In genomic region chr1:7674972-7675371, GRCh38 we compare ENCODE assay signal across 10 cellular contexts.
"Had no signal": no experiment of that assay in that cellular context is flagged by ENCODE, and none has a peak within 500 bp of the region (broad histone marks: within the 10 kb centered on the region; RNA-seq: fewer than 3 reads in every experiment).

No MANE protein-coding gene starts in this region.

- ATAC-seq: HCT116 had no signal

- H3K4me3 ChIP-seq: GM23248, HAP-1 had no signal

- H3K4me2 ChIP-seq: KMS-11 had no signal

- H3K9ac ChIP-seq: GM23248, KMS-11 had no signal

- H3K4me1 ChIP-seq: HAP-1 had no signal

- FAIRE-seq: HTR-8/SVneo had no signal

- H3K27ac ChIP-seq: GM23248, KMS-11 had no signal

- H2AFZ ChIP-seq: GM23248 had no signal

- H3K36me3 ChIP-seq: HAP-1 had no signal

- H3K9me3 ChIP-seq: HAP-1 had no signal

- DNase-seq: GM23248, GOT3, H7, IMR-90, Karpas-422, KBM-7 had no signal
